Comparison of ENCODE assay signal across 8 cellular contexts in genomic region chr2:111121028-111121872, GRCh38. TPM values are rescaled to one million over a fixed set of nuclear protein-coding genes. Genes with fewer than 3 reads are reported as not detected.
DNase-seq lines count a peak whose midpoint lies in the region; ATAC-seq and TF ChIP-seq lines count a peak whose summit lies in the region.

No MANE protein-coding gene starts in this region.

- H3K27ac ChIP-seq in mesenchymal stem cell (ENCODE audit: low read length, poor library complexity, severe bottlenecking) = peak overlapping the region; percentile 73

- no peak overlapping the region for H4K8ac ChIP-seq in mesenchymal stem cell (ENCODE audit: low read length)

- H2BK12ac ChIP-seq in mesenchymal stem cell (ENCODE audit: low read length in 2 of 2) = no peak overlapping the region

- peak; percentile 4 for ATAC-seq in stimulated activated effector memory CD8-positive, alpha-beta T cell treated with anti-CD3 and anti-CD28 coated beads, Interleukin-12 subunit alpha, Interleukin-12 subunit beta, amount 100 ng/mL, for 72 hours
- ATAC-seq in GM21367 (IDR thresholded peaks at IDR 0.05; ENCODE audit: unreplicated experiment) = no peak

- TF ChIP-seq CTCF in NB4 (IDR thresholded peaks at IDR 0.05; ENCODE audit: low read depth, low read length) = no peak

- H3K4me3 ChIP-seq in NB4 (ENCODE audit: low read depth, low read length) (peak overlapping the region; percentile 88), mesenchymal stem cell (ENCODE audit: insufficient read depth in 1 of 2, low read depth in 1 of 2, low read length in 2 of 2) (peak overlapping the region; percentile 93 to 94)

- peak overlapping the region; percentile 61 to 97 for H3K23ac ChIP-seq in mesenchymal stem cell (ENCODE audit: low read length in 2 of 2)

- H3K9me3 Mint-ChIP-seq in stimulated activated effector memory CD8-positive, alpha-beta T cell treated with anti-CD3 and anti-CD28 coated beads, Interleukin-12 subunit alpha, Interleukin-12 subunit beta, amount 100 ng/mL, for 72 hours = no peaks in the 10 kb centered on the region

- H2BK120ac ChIP-seq in mesenchymal stem cell (ENCODE audit: low read depth, low read length) = no peak overlapping the region

- H3K18ac ChIP-seq in mesenchymal stem cell (ENCODE audit: low read depth in 1 of 2, low read length in 2 of 2) = peak overlapping the region; percentile 60 to 69

- H3K36me3 ChIP-seq in mesenchymal stem cell (ENCODE audit: control insufficient read depth in 1 of 2, insufficient read depth in 2 of 2, low read depth in 1 of 2, low read length in 2 of 2) = peaks cover 9 to 22% of the 10 kb centered on the region in 2 experiments

- peak overlapping the region in 1 of 2 experiments; percentile 93 for H3K14ac ChIP-seq in mesenchymal stem cell (ENCODE audit: low read length in 2 of 2)

- WGBS in mesenchymal stem cell = under 1% methylated on average over 74 of the region's 83 CpGs

- H3K4me1 ChIP-seq in mesenchymal stem cell (ENCODE audit: control insufficient read depth, insufficient read depth, low read depth, low read length) = peaks cover 43% of the 10 kb centered on the region

- H2BK5ac ChIP-seq in mesenchymal stem cell (ENCODE audit: low read depth, low read length, poor library complexity, severe bottlenecking) = no peak overlapping the region

- peak overlapping the region; percentile 80 for H2AFZ ChIP-seq in mesenchymal stem cell (ENCODE audit: low read depth, low read length)

- peaks cover 15 to 19% of the 10 kb centered on the region in 2 experiments for H3K27me3 ChIP-seq in mesenchymal stem cell (ENCODE audit: control insufficient read depth in 1 of 2, insufficient read depth in 1 of 2, low read length in 2 of 2)

- no peak overlapping the region for H3K4ac ChIP-seq in mesenchymal stem cell (ENCODE audit: low read depth in 1 of 2, low read length in 2 of 2)

- peak overlapping the region; percentile 93 for H3K4me3 Mint-ChIP-seq in stimulated activated effector memory CD8-positive, alpha-beta T cell treated with anti-CD3 and anti-CD28 coated beads, Interleukin-12 subunit alpha, Interleukin-12 subunit beta, amount 100 ng/mL, for 72 hours

- DNase-seq in SIG-M5 treated with dmso at 0.1 percent for 504 hours (lab: John Stamatoyannopoulos, UW; ENCODE audit: unreplicated experiment) = peak; percentile 62
- no peak for DNase-seq in SIG-M5 (lab: John Stamatoyannopoulos, UW)
- DNase-seq in NB4 (ENCODE audit: low read depth) = peak; percentile 75
- DNase-seq in activated CD4-positive, alpha-beta T cell treated with anti-CD3 and anti-CD28 coated beads for 1 hour = peak; percentile 25
- DNase-seq in ecto neural progenitor cell (ENCODE audit: low spot score) = peak; percentile 78
- DNase-seq in mesenchymal stem cell = peak; percentile 59
- DNase-seq in stimulated activated effector memory CD8-positive, alpha-beta T cell treated with anti-CD3 and anti-CD28 coated beads, Interleukin-12 subunit alpha, Interleukin-12 subunit beta, amount 100 ng/mL, for 72 hours (ENCODE audit: low spot score in 2 of 2) = peak; percentile 53 to 83

- no peak for TF ChIP-seq POLR2A in NB4 (IDR thresholded peaks at IDR 0.05; ENCODE audit: extremely low read depth, insufficient read length)

- peak overlapping the region; percentile 21 for H2BK15ac ChIP-seq in mesenchymal stem cell (ENCODE audit: low read depth, poor library complexity, severe bottlenecking)

- H3K9me3 ChIP-seq in mesenchymal stem cell (ENCODE audit: control insufficient read depth, low read length) = no peaks in the 10 kb centered on the region

- no peak overlapping the region for H2AK5ac ChIP-seq in mesenchymal stem cell (ENCODE audit: low read length, severe bottlenecking)

- peak overlapping the region; percentile 82 for H3K4me2 ChIP-seq in mesenchymal stem cell (ENCODE audit: low read length, poor library complexity, severe bottlenecking)

- peak overlapping the region; percentile 95 for H3K9ac ChIP-seq in mesenchymal stem cell (ENCODE audit: low read length)

- H3K36me3 Mint-ChIP-seq in stimulated activated effector memory CD8-positive, alpha-beta T cell treated with anti-CD3 and anti-CD28 coated beads, Interleukin-12 subunit alpha, Interleukin-12 subunit beta, amount 100 ng/mL, for 72 hours = peaks cover 79% of the 10 kb centered on the region

- H3K79me1 ChIP-seq in mesenchymal stem cell (replicated peaks; ENCODE audit: low read length, poor library complexity, severe bottlenecking) = peaks cover 23% of the 10 kb centered on the region

- H3K4me1 Mint-ChIP-seq in stimulated activated effector memory CD8-positive, alpha-beta T cell treated with anti-CD3 and anti-CD28 coated beads, Interleukin-12 subunit alpha, Interleukin-12 subunit beta, amount 100 ng/mL, for 72 hours = peaks cover 60% of the 10 kb centered on the region

- H3K27ac Mint-ChIP-seq in stimulated activated effector memory CD8-positive, alpha-beta T cell treated with anti-CD3 and anti-CD28 coated beads, Interleukin-12 subunit alpha, Interleukin-12 subunit beta, amount 100 ng/mL, for 72 hours = peak overlapping the region; percentile 88

- H4K91ac ChIP-seq in mesenchymal stem cell (ENCODE audit: low read length) = no peak overlapping the region

RNA-seq across cellular contexts. Expression of gene BCL2L11, which starts 0.5 kb away (rescaled TPM):
- 2.5 TPM for polyA plus RNA-seq in mesenchymal stem cell (2013, experiment 1 of 2)
- 2.2 TPM for polyA plus RNA-seq in mesenchymal stem cell (2013, experiment 2 of 2)
